ENCODE assay signal across 19 cellular contexts in the genomic region with DNA sequence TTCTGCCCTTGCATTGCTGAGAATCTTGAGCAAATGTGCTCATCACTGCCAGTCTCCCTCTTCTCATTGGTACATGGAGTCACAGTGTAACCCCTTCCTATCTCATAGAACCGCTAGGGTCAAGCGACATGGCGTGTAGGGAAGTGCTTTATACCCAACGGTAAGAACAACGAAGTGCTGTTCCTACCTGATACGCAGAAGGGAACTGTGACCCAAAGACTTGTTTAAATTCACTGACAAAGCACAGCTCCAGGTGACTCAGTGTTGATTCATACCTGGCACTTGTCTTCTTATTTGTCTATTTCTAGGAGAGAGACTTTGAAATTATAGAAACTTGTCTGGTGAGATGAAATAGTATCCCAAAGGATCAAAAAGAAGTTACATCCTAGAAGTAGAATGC. TPM values are rescaled to one million over a fixed set of nuclear protein-coding genes. Genes with fewer than 3 reads are reported as not detected.
DNase-seq lines count a peak whose midpoint lies in the region; ATAC-seq, FAIRE-seq and TF ChIP-seq lines count a peak whose summit lies in the region.
"Had no signal": no experiment of that assay in that cellular context is flagged by ENCODE, and none has a peak within 500 bp of the region (broad histone marks: within the 10 kb centered on the region; RNA-seq: fewer than 3 reads in every experiment).

No MANE protein-coding gene starts in this region.

- ATAC-seq in GM18909 (IDR thresholded peaks at IDR 0.05; ENCODE audit: poor library complexity, unreplicated experiment) (no peak), GM19397 (IDR thresholded peaks at IDR 0.05; ENCODE audit: unreplicated experiment) (no peak)
- ATAC-seq: upper lobe of right lung had no signal

- H2AFZ ChIP-seq in SK-N-SH (ENCODE audit: low read depth), result no peak overlapping the region

- no peaks in the 10 kb centered on the region for H3F3A ChIP-seq in SK-N-SH (replicated peaks; ENCODE audit: insufficient read depth)

- H3K79me2 ChIP-seq in SK-N-SH (ENCODE audit: insufficient read depth), result peaks cover 100% of the 10 kb centered on the region

- POLR2A ChIA-PET in SK-N-SH (lab: Yijun Ruan, JAX), result no interaction called here

- peak; percentile 71 for FAIRE-seq in HTR-8/SVneo (lab: Jason Lieb, UNC)
- FAIRE-seq: endometrium, G401.6 had no signal

- H3K27ac ChIP-seq in SK-N-SH (ENCODE audit: low read depth in 2 of 2, low read length in 1 of 2), result no peak overlapping the region
- H3K27ac ChIP-seq: BLaER1, coronary artery, spleen, upper lobe of right lung had no signal

- H3K4me1 ChIP-seq in SK-N-SH (ENCODE audit: control insufficient read depth in 1 of 2, insufficient read depth in 2 of 2, low read depth in 1 of 2, low read length in 1 of 2), result no peaks in the 10 kb centered on the region
- H3K4me1 ChIP-seq: upper lobe of right lung had no signal

- TF ChIP-seq EP300 in SK-N-SH (IDR thresholded peaks at IDR 0.05; ENCODE audit: borderline replicate concordance in 1 of 2, low read depth in 1 of 2, low read length in 1 of 2), result no peak; a peak in 1 of 4 replicates

- no peaks in the 10 kb centered on the region for H3K27me3 ChIP-seq in SK-N-SH (ENCODE audit: insufficient read depth)
- H3K27me3 ChIP-seq: BLaER1 had no signal

- TF ChIP-seq CTCF in SK-N-SH (IDR thresholded peaks at IDR 0.05), result no peak

- H3K9ac ChIP-seq in SK-N-SH, result no peak overlapping the region
- H3K9ac ChIP-seq: BLaER1 had no signal

- no peak for TF ChIP-seq RAD21 in SK-N-SH (IDR thresholded peaks at IDR 0.05; ENCODE audit: low read length)

- 89% methylated on average over 6 of the region's 6 CpGs for WGBS in SK-N-SH (ENCODE audit: low lambda C conversion rate)

- CTCF ChIA-PET in SK-N-SH (lab: Yijun Ruan, JAX), result no interaction called here

- in situ Hi-C loops in Caki2 (cut with HindIII; ENCODE audit: low pct_unique_long_range_greater_than_20kb, low sequenced_read_pairs), result no loop called here

- peaks cover 0 to 3% of the 10 kb centered on the region in 2 experiments for H3K36me3 ChIP-seq in SK-N-SH (replicated peaks in 1 of 2; ENCODE audit: control insufficient read depth in 1 of 2, insufficient read depth in 2 of 2, low read length in 1 of 2)
- H3K36me3 ChIP-seq: BLaER1, spleen, upper lobe of right lung had no signal

- no peak overlapping the region for H3K4me3 ChIP-seq in SK-N-SH (ENCODE audit: low read depth in 2 of 2, low read length in 1 of 2)
- H3K4me3 ChIP-seq: BLaER1, coronary artery, spleen, upper lobe of right lung had no signal

- no peak overlapping the region; the same call in 1 of the 2 replicates for H3K4me2 ChIP-seq in SK-N-SH
- H3K4me2 ChIP-seq: BLaER1 had no signal

- peak; percentile 49 for DNase-seq in Caki2 (ENCODE audit: low read depth)
- DNase-seq in HTR-8/SVneo (ENCODE audit: insufficient read length, low spot score), result no peak
- no peak for DNase-seq in SK-N-SH
- DNase-seq in islet precursor cell, result peak; percentile 50
- no peak for DNase-seq in DMS153 (lab: John Stamatoyannopoulos, UW)
- no peak for DNase-seq in hepatic stellate cell (ENCODE audit: low spot score)
- DNase-seq: activated CD4-positive, alpha-beta T cell treated with anti-CD3 and anti-CD28 coated beads, Interleukin-2, amount 10 ng/mL, durations not matched to agents 24 days and 14 days; hippocampal formation; Kasumi-1; NCI-H1105; SIG-M5; spleen had no signal

- H3K9me2 ChIP-seq in SK-N-SH, result no peaks in the 10 kb centered on the region

- no peaks in the 10 kb centered on the region for H3K9me3 ChIP-seq in SK-N-SH
- H3K9me3 ChIP-seq: BLaER1, spleen, upper lobe of right lung had no signal

- H4K20me1 ChIP-seq in SK-N-SH (ENCODE audit: insufficient read depth), result peaks cover 70% of the 10 kb centered on the region
- H4K20me1 ChIP-seq: BLaER1 had no signal

TF ChIP-seq in SK-N-SH, 30 proteins besides CTCF, POLR2A, EP300 and RAD21:
- TF ChIP-seq FOSL2 (IDR thresholded peaks at IDR 0.05; ENCODE audit: borderline replicate concordance, low read depth), result peak; percentile 70
- no peak for TF ChIP-seq SMC3 (IDR thresholded peaks at IDR 0.05; ENCODE audit: low read depth, low read length)
- no peak for TF ChIP-seq TEAD4 (IDR thresholded peaks at IDR 0.05; ENCODE audit: borderline replicate concordance, insufficient read depth)
- TF ChIP-seq, protein P1, sequence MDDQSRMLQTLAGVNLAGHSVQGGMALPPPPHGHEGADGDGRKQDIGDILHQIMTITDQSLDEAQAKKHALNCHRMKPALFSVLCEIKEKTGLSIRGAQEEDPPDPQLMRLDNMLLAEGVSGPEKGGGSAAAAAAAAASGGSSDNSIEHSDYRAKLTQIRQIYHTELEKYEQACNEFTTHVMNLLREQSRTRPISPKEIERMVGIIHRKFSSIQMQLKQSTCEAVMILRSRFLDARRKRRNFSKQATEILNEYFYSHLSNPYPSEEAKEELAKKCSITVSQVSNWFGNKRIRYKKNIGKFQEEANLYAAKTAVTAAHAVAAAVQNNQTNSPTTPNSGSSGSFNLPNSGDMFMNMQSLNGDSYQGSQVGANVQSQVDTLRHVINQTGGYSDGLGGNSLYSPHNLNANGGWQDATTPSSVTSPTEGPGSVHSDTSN (IDR thresholded peaks at IDR 0.05), result peak; percentile 50
- TF ChIP-seq, protein P2, sequence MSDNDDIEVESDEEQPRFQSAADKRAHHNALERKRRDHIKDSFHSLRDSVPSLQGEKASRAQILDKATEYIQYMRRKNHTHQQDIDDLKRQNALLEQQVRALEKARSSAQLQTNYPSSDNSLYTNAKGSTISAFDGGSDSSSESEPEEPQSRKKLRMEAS (IDR thresholded peaks at IDR 0.05; ENCODE audit: low read depth), result no peak
- TF ChIP-seq TCF12 (IDR thresholded peaks at IDR 0.05), result peak; percentile 85
- peak; percentile 70 for TF ChIP-seq JUND (IDR thresholded peaks at IDR 0.05)

RNA-seq across cellular contexts. Expression of a gene that starts 53.7 kb away (rescaled TPM):
- total RNA-seq in Caki2 (2014; rRNA removed; shearing (Covaris generic); ENCODE audit: low replicate concordance), result 11.9 and 16.2 TPM in 2 replicates
- polyA plus RNA-seq in SK-N-SH (2012; rRNA removed), result 11.3 and 12.8 TPM in 2 replicates
- polyA plus RNA-seq in SK-N-SH (2012; cell fraction: cytosol; rRNA removed), result 4.3 and 9.3 TPM in 2 replicates
- 4.7 and 7.0 TPM in 2 replicates for polyA plus RNA-seq in SK-N-SH (2012; cell fraction: nucleus; rRNA removed)

Comparison
In these comparisons a context has a peak if more than half of its experiments do, and no peak if none do; other contexts are left out.
1. DNase-seq: peak in Caki2 (single experiment) and islet precursor cell (single experiment); none in HTR-8/SVneo (single experiment), SK-N-SH (single experiment), DMS153 (single experiment) and hepatic stellate cell (single experiment).